16 cellular contexts compared by ENCODE assay signal in genomic region chr14:53893374-53893773, GRCh38.
DNase-seq lines count a peak whose midpoint lies in the region; ATAC-seq and TF ChIP-seq lines count a peak whose summit lies in the region.
"Had no signal": no experiment of that assay in that cellular context is flagged by ENCODE, and none has a peak within 500 bp of the region (broad histone marks: within the 10 kb centered on the region; RNA-seq: fewer than 3 reads in every experiment).

No MANE protein-coding gene starts in this region.

- no peaks in the 10 kb centered on the region for H3K36me3 ChIP-seq in BLaER1 treated with 17β-estradiol and CSF1 and Interleukin-3, amounts not matched to agents 10 nM and 100 nM
- H3K36me3 ChIP-seq in KMS-11 (ENCODE audit: insufficient read depth) (no peaks in the 10 kb centered on the region), SJSA1 (no peaks in the 10 kb centered on the region), left lung (no peaks in the 10 kb centered on the region), mammary epithelial cell (ENCODE audit: insufficient read depth, low read length) (no peaks in the 10 kb centered on the region)

- peaks cover 13% of the 10 kb centered on the region for H3K4me1 Mint-ChIP-seq in activated CD4-positive, alpha-beta memory T cell treated with anti-CD3 and anti-CD28 coated beads, Interleukin-2, amount 10 ng/mL, durations not matched to agents 7 days and 5 days

- peak; percentile 44 for ATAC-seq in left lung

- H3K27me3 Mint-ChIP-seq in activated CD4-positive, alpha-beta memory T cell treated with anti-CD3 and anti-CD28 coated beads, Interleukin-2, amount 10 ng/mL, durations not matched to agents 7 days and 5 days = peaks cover 5% of the 10 kb centered on the region

- WGBS in mammary epithelial cell (ENCODE audit: low coverage, missing lambda C conversion rate) = 91% methylated on average over 2 of the region's 2 CpGs

- H3K36me3 Mint-ChIP-seq in activated CD4-positive, alpha-beta memory T cell treated with anti-CD3 and anti-CD28 coated beads, Interleukin-2, amount 10 ng/mL, durations not matched to agents 7 days and 5 days (ENCODE audit: low read depth) = no peaks in the 10 kb centered on the region
- H3K36me3 Mint-ChIP-seq: CD4-positive, alpha-beta memory T cell had no signal

- no peaks in the 10 kb centered on the region for H3K9me3 ChIP-seq in BLaER1 treated with 17β-estradiol and CSF1 and Interleukin-3, amounts not matched to agents 10 nM and 100 nM (replicated peaks in 1 of 11)
- no peaks in the 10 kb centered on the region for H3K9me3 ChIP-seq in SJSA1 (replicated peaks)
- no peaks in the 10 kb centered on the region for H3K9me3 ChIP-seq in left lung
- H3K9me3 ChIP-seq in mammary epithelial cell (replicated peaks; ENCODE audit: insufficient read depth, low read length) = no peaks in the 10 kb centered on the region

- no TSS peak for BruUV-seq in mammary epithelial cell (replicated peaks; lab: Mats Ljungman, UMichigan)

- H2AFZ ChIP-seq in KMS-11 (ENCODE audit: low read depth) (no peak overlapping the region), mammary epithelial cell (ENCODE audit: low read depth, low read length) (no peak overlapping the region)

- CTCF ChIA-PET in activated CD4-positive, alpha-beta memory T cell treated with anti-CD3 and anti-CD28 coated beads, Interleukin-2, amount 10 ng/mL, durations not matched to agents 7 days and 5 days (lab: Charles Lee) = no interaction called here
- CTCF ChIA-PET in mammary epithelial cell (lab: Charles Lee; ENCODE audit: low non-redundant PET) = no interaction called here

- intact Hi-C loops in left lung (cut with DNase I) (no loop called here), mammary epithelial cell (cut with micrococcal nuclease) (no loop called here), head of caudate nucleus (cut with DNase I) (no loop called here)

- DNase-seq in SJSA1 (ENCODE audit: low read depth in 1 of 2, low spot score in 2 of 2) (no peak), left lung (no peak), HPDE6-E6E7 (ENCODE audit: extremely low spot score) (no peak), mammary epithelial cell (no peak), head of caudate nucleus (no peak)
- no peak for DNase-seq in activated CD4-positive, alpha-beta memory T cell treated with anti-CD3 and anti-CD28 coated beads, Interleukin-2, amount 10 ng/mL, durations not matched to agents 7 days and 5 days
- DNase-seq: 8988T; AML-193; CD4-positive, alpha-beta memory T cell; DMS79; HCEC 1CT; HFFc6 had no signal

- H3K9me3 Mint-ChIP-seq in activated CD4-positive, alpha-beta memory T cell treated with anti-CD3 and anti-CD28 coated beads, Interleukin-2, amount 10 ng/mL, durations not matched to agents 7 days and 5 days = no peaks in the 10 kb centered on the region
- H3K9me3 Mint-ChIP-seq: HFFc6 had no signal

- in situ Hi-C loops in mammary epithelial cell (cut with MboI; ENCODE audit: low sequenced_read_pairs in 2 of 2) = no loop called here

- H3K79me2 ChIP-seq in KMS-11 (ENCODE audit: insufficient read depth, low read depth) (no peaks in the 10 kb centered on the region), mammary epithelial cell (ENCODE audit: insufficient read depth, low read length) (no peaks in the 10 kb centered on the region)

- H3K27ac ChIP-seq in BLaER1 treated with 17β-estradiol and CSF1 and Interleukin-3, amounts not matched to agents 10 nM and 100 nM = no peak overlapping the region
- H3K27ac ChIP-seq in KMS-11 (no peak overlapping the region), SJSA1 (peak overlapping the region; percentile 58; the same call in 1 of the 2 replicates), left lung (no peak overlapping the region), mammary epithelial cell (ENCODE audit: insufficient read depth, low read depth, low read length) (no peak overlapping the region)
- H3K27ac ChIP-seq: C4-2B, HL-60 had no signal

- no peak overlapping the region for H3K4me3 ChIP-seq in BLaER1 treated with 17β-estradiol and CSF1 and Interleukin-3, amounts not matched to agents 10 nM and 100 nM
- H3K4me3 ChIP-seq in KMS-11 (IDR thresholded peaks at IDR 0.05; ENCODE audit: insufficient read depth, low read depth, low read length) = no peak overlapping the region
- no peak overlapping the region for H3K4me3 ChIP-seq in SJSA1
- no peak overlapping the region for H3K4me3 ChIP-seq in left lung
- no peak overlapping the region for H3K4me3 ChIP-seq in mammary epithelial cell (replicated peaks in 1 of 3; ENCODE audit: insufficient read depth in 1 of 3, low read depth in 2 of 3, low read length in 3 of 3)

- H3K9ac ChIP-seq in BLaER1 treated with 17β-estradiol and CSF1 and Interleukin-3, amounts not matched to agents 10 nM and 100 nM = no peak overlapping the region
- H3K9ac ChIP-seq in KMS-11 = no peak overlapping the region
- H3K9ac ChIP-seq in mammary epithelial cell (ENCODE audit: insufficient read depth, low read length) = no peak overlapping the region

- H3K4me1 ChIP-seq in BLaER1 treated with 17β-estradiol and CSF1 and Interleukin-3, amounts not matched to agents 10 nM and 100 nM = peaks cover 11 to 21% (median 18%) of the 10 kb centered on the region in 10 experiments
- H3K4me1 ChIP-seq in KMS-11 (ENCODE audit: low read depth, poor library complexity, severe bottlenecking) = peaks cover 20% of the 10 kb centered on the region
- peaks cover 30% of the 10 kb centered on the region for H3K4me1 ChIP-seq in SJSA1 (replicated peaks)
- H3K4me1 ChIP-seq in left lung = no peaks in the 10 kb centered on the region
- H3K4me1 ChIP-seq in mammary epithelial cell (ENCODE audit: insufficient read depth, low read length) = peaks cover 10% of the 10 kb centered on the region

- peak overlapping the region in 9 of 11 experiments; percentile 48 to 74 (median 65); a peak in 12 of 22 replicates for H3K4me2 ChIP-seq in BLaER1 treated with 17β-estradiol and CSF1 and Interleukin-3, amounts not matched to agents 10 nM and 100 nM
- H3K4me2 ChIP-seq in KMS-11 (peak overlapping the region; percentile 17; the same call in 1 of the 2 replicates), mammary epithelial cell (ENCODE audit: insufficient read depth, low read depth, low read length) (no peak overlapping the region)

- no peaks in the 10 kb centered on the region for H4K20me1 ChIP-seq in BLaER1 treated with 17β-estradiol and CSF1 and Interleukin-3, amounts not matched to agents 10 nM and 100 nM
- H4K20me1 ChIP-seq in KMS-11 (ENCODE audit: insufficient read depth) (no peaks in the 10 kb centered on the region), mammary epithelial cell (ENCODE audit: insufficient read depth, low read length) (no peaks in the 10 kb centered on the region)

- no peak overlapping the region for H3K4me3 Mint-ChIP-seq in activated CD4-positive, alpha-beta memory T cell treated with anti-CD3 and anti-CD28 coated beads, Interleukin-2, amount 10 ng/mL, durations not matched to agents 7 days and 5 days
- H3K4me3 Mint-ChIP-seq: CD4-positive, alpha-beta memory T cell had no signal

- no peak overlapping the region for H3K27ac Mint-ChIP-seq in activated CD4-positive, alpha-beta memory T cell treated with anti-CD3 and anti-CD28 coated beads, Interleukin-2, amount 10 ng/mL, durations not matched to agents 7 days and 5 days
- H3K27ac Mint-ChIP-seq: CD4-positive, alpha-beta memory T cell had no signal

- peaks cover 0 to 5% (median 0%) of the 10 kb centered on the region in 11 experiments; a peak in 1 of 22 replicates for H3K27me3 ChIP-seq in BLaER1 treated with 17β-estradiol and CSF1 and Interleukin-3, amounts not matched to agents 10 nM and 100 nM
- H3K27me3 ChIP-seq in KMS-11 (ENCODE audit: insufficient read depth, low read depth) (no peaks in the 10 kb centered on the region), SJSA1 (replicated peaks) (no peaks in the 10 kb centered on the region), left lung (no peaks in the 10 kb centered on the region), mammary epithelial cell (ENCODE audit: insufficient read depth, low read length) (no peaks in the 10 kb centered on the region)

- no peak for TF ChIP-seq CTCF in KMS-11 (conservative IDR thresholded peaks at IDR 0.05; ENCODE audit: low read depth, low read length)
- TF ChIP-seq CTCF in left lung (IDR thresholded peaks at IDR 0.05) = no peak
- no peak for TF ChIP-seq CTCF in mammary epithelial cell (conservative IDR thresholded peaks at IDR 0.05 in 1 of 2, IDR thresholded peaks at IDR 0.05 in 1 of 2; ENCODE audit: extremely low read depth in 1 of 2, insufficient read depth in 1 of 2, low read depth in 1 of 2, low read length in 2 of 2)

- dilution Hi-C loops in mammary epithelial cell (cut with HindIII; ENCODE audit: low sequenced_read_pairs) = no loop called here

- POLR2A ChIA-PET in activated CD4-positive, alpha-beta memory T cell treated with anti-CD3 and anti-CD28 coated beads, Interleukin-2, amount 10 ng/mL, durations not matched to agents 7 days and 5 days (lab: Charles Lee) = no interaction called here
